ENCODE assay signal across 8 cellular contexts in genomic region chr11:2993000-2993330, GRCh38. TPM values are rescaled to one million over a fixed set of nuclear protein-coding genes. Genes with fewer than 3 reads are reported as not detected.
DNase-seq lines count a peak whose midpoint lies in the region; ATAC-seq, FAIRE-seq and TF ChIP-seq lines count a peak whose summit lies in the region.

No MANE protein-coding gene starts in this region.

- no peaks in the 10 kb centered on the region for H3K9me3 Mint-ChIP-seq in activated naive CD8-positive, alpha-beta T cell treated with anti-CD3 and anti-CD28 coated beads for 36 hours

- WGBS in right lobe of liver (ENCODE audit: insufficient coverage, low coverage, low lambda C conversion rate, missing lambda C conversion rate): 45% methylated on average over 6 of the region's 7 CpGs

- peaks cover 28% of the 10 kb centered on the region for H3K36me3 Mint-ChIP-seq in activated naive CD8-positive, alpha-beta T cell treated with anti-CD3 and anti-CD28 coated beads for 36 hours

- TF ChIP-seq CTCF in right lobe of liver (IDR thresholded peaks at IDR 0.05): no peak
- TF ChIP-seq CTCF in upper lobe of right lung (IDR thresholded peaks at IDR 0.05): no peak

- ATAC-seq in Right ventricle myocardium superior (ENCODE audit: poor library complexity): peak; percentile 3
- no peak for ATAC-seq in left cardiac atrium
- no peak for ATAC-seq in right lobe of liver
- ATAC-seq in upper lobe of right lung: no peak
- ATAC-seq in esophagus mucosa: no peak

- peaks cover 22% of the 10 kb centered on the region for H3K4me1 Mint-ChIP-seq in activated naive CD8-positive, alpha-beta T cell treated with anti-CD3 and anti-CD28 coated beads for 36 hours

- no peak overlapping the region for H3K27ac ChIP-seq in right lobe of liver
- H3K27ac ChIP-seq in upper lobe of right lung: peak overlapping the region; percentile 85

- H3K9me3 ChIP-seq in right lobe of liver: no peaks in the 10 kb centered on the region
- H3K9me3 ChIP-seq in upper lobe of right lung: no peaks in the 10 kb centered on the region

- FAIRE-seq in RCC 7860 (lab: Jason Lieb, UNC): no peak

- DNase-seq in Right ventricle myocardium superior: no peak
- no peak for DNase-seq in left cardiac atrium
- no peak for DNase-seq in activated naive CD8-positive, alpha-beta T cell treated with anti-CD3 and anti-CD28 coated beads for 36 hours
- no peak for DNase-seq in right lobe of liver
- no peak for DNase-seq in upper lobe of right lung
- DNase-seq in RCC 7860 (ENCODE audit: low spot score): no peak
- no peak for DNase-seq in amniotic stem cell (lab: John Stamatoyannopoulos, UW)

- H3K27ac Mint-ChIP-seq in activated naive CD8-positive, alpha-beta T cell treated with anti-CD3 and anti-CD28 coated beads for 36 hours: peak overlapping the region; percentile 99

- intact Hi-C loops in Right ventricle myocardium superior (cut with DNase I) (no loop called here), left cardiac atrium (cut with DNase I) (no loop called here), right lobe of liver (cut with DNase I) (no loop called here), upper lobe of right lung (cut with DNase I) (no loop called here)

- H3K27me3 Mint-ChIP-seq in activated naive CD8-positive, alpha-beta T cell treated with anti-CD3 and anti-CD28 coated beads for 36 hours: no peaks in the 10 kb centered on the region

- peak overlapping the region; percentile 94 for H3K4me3 Mint-ChIP-seq in activated naive CD8-positive, alpha-beta T cell treated with anti-CD3 and anti-CD28 coated beads for 36 hours

- H3K4me1 ChIP-seq in right lobe of liver (peaks cover 0 to 32% (median 16%) of the 10 kb centered on the region in 4 donors), upper lobe of right lung (peaks cover 37% of the 10 kb centered on the region)

- H3K4me3 ChIP-seq in right lobe of liver: peak overlapping the region; percentile 66 to 93 (median 91)
- peak overlapping the region; percentile 90 for H3K4me3 ChIP-seq in upper lobe of right lung

- H3K27me3 ChIP-seq in right lobe of liver (no peaks in the 10 kb centered on the region), upper lobe of right lung (no peaks in the 10 kb centered on the region)

- H3K36me3 ChIP-seq in right lobe of liver (no peaks in the 10 kb centered on the region), upper lobe of right lung (no peaks in the 10 kb centered on the region)

- TF ChIP-seq POLR2A in right lobe of liver (IDR thresholded peaks at IDR 0.05): no peak

RNA-seq across cellular contexts. Expression of gene NAP1L4, which starts 0.8 kb away (rescaled TPM):
- total RNA-seq in Right ventricle myocardium superior (154 TPM), left cardiac atrium (100 to 1,000 TPM; 125 to 144 TPM), right lobe of liver (10 to 100 TPM; 37.6 to 76.0 (median 56.9) TPM), upper lobe of right lung (92.7 TPM), esophagus mucosa (113 TPM)
- 100 to 1,000 TPM; 222 to 226 TPM for total RNA-seq in activated naive CD8-positive, alpha-beta T cell treated with anti-CD3 and anti-CD28 coated beads for 36 hours
